ENCODE assay signal across 9 cellular contexts in the genomic region with DNA sequence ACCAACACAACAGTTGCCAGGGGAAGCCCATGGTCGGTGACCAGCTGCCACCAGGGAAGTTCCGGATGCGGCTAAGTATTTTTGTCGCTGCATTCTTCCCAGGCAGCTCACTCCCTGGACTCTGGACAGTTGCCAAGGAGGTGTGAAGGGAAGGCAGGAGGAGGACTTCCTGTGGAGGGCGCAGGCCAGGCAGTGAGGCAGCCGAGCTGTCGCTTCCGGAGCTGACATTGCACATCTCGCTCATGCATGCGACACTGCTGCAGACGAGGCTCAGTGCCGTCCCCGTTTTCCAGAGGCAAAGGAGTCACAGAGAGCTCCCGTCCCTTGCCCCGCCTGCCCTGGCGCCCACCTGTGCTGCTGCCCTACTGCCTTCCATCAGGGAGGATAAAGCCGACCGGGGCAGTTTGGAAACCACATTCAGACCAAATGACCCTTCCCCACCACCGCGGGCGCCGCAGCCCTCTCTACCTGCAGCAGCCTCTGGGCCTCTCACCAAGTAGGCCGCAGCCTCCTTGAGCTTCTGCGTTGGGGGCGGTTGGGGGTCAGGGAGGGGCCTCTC.
A peak's percentile ranks its signal among the peaks of the same experiment; 100 is the strongest.
DNase-seq lines count a peak whose midpoint lies in the region; ATAC-seq and TF ChIP-seq lines count a peak whose summit lies in the region.
"Had no signal": no experiment of that assay in that cellular context is flagged by ENCODE, and none has a peak within 500 bp of the region (broad histone marks: within the 10 kb centered on the region; RNA-seq: fewer than 3 reads in every experiment).

No MANE protein-coding gene starts in this region.

- H4K20me1 ChIP-seq in neural progenitor cell (ENCODE audit: low read depth) (no peaks in the 10 kb centered on the region), SK-N-SH (ENCODE audit: insufficient read depth) (no peaks in the 10 kb centered on the region)

- H3K36me3 ChIP-seq in neural progenitor cell (no peaks in the 10 kb centered on the region), SK-N-SH (replicated peaks in 1 of 2; ENCODE audit: control insufficient read depth in 1 of 2, insufficient read depth in 2 of 2, low read length in 1 of 2) (no peaks in the 10 kb centered on the region)

- H3K27me3 ChIP-seq in dorsolateral prefrontal cortex (peaks cover 0 to 21% (median 2%) of the 10 kb centered on the region in 45 donors), neural progenitor cell (peaks cover 39% of the 10 kb centered on the region), SK-N-SH (ENCODE audit: insufficient read depth) (no peaks in the 10 kb centered on the region; the same call in 1 of the 2 replicates)

- H3K9me3 ChIP-seq in neural progenitor cell (ENCODE audit: low read depth) (no peaks in the 10 kb centered on the region), SK-N-SH (no peaks in the 10 kb centered on the region)

- H3K4me2 ChIP-seq in neural progenitor cell, result peak overlapping the region; percentile 66
- H3K4me2 ChIP-seq in SK-N-SH, result no peak overlapping the region
- H3K4me2 ChIP-seq: KMS-11 had no signal

- DNase-seq in ELF-1 (ENCODE audit: low read depth, low spot score) (peak; percentile 64), NCI-H2171 treated with DMSO at 0.1 percent for 48 hours (lab: John Stamatoyannopoulos, UW) (peak; percentile 32), dorsolateral prefrontal cortex (peak in 3 of 10 donors; percentile 19 to 49 (median 22)), neural progenitor cell (ENCODE audit: low spot score) (no peak), HCEC 1CT (no peak), SK-N-SH (no peak)
- DNase-seq in activated effector memory CD4-positive, alpha-beta T cell treated with anti-CD3 and anti-CD28 coated beads, Interleukin-2, amount 50 U/mL, for 16 hours, result no peak

- H3K27ac ChIP-seq in dorsolateral prefrontal cortex (peak overlapping the region in 2 of 59 donors; percentile 45 to 55), neural progenitor cell (no peak overlapping the region), SK-N-SH (ENCODE audit: low read depth in 2 of 2, low read length in 1 of 2) (no peak overlapping the region)
- H3K27ac ChIP-seq: KMS-11 had no signal

- no peak for ATAC-seq in GM21825 (IDR thresholded peaks at IDR 0.05; ENCODE audit: unreplicated experiment)

- H3K9me2 ChIP-seq in SK-N-SH, result no peaks in the 10 kb centered on the region

- peaks cover 10% of the 10 kb centered on the region for H3K27me3 Mint-ChIP-seq in neural progenitor cell (ENCODE audit: insufficient read depth, low read depth)

- H3K9me3 Mint-ChIP-seq in neural progenitor cell, result peaks cover 4% of the 10 kb centered on the region

- no peak overlapping the region for H3K27ac Mint-ChIP-seq in neural progenitor cell

- H3K4me1 Mint-ChIP-seq in neural progenitor cell, result peaks cover 63% of the 10 kb centered on the region

- POLR2A ChIA-PET in SK-N-SH (lab: Yijun Ruan, JAX), result no interaction called here

- 91% methylated on average over 19 of the region's 25 CpGs for WGBS in SK-N-SH (ENCODE audit: low lambda C conversion rate)

- no peak for TF ChIP-seq RAD21 in SK-N-SH (IDR thresholded peaks at IDR 0.05; ENCODE audit: low read length)

- no peak for TF ChIP-seq EP300 in SK-N-SH (IDR thresholded peaks at IDR 0.05; ENCODE audit: borderline replicate concordance in 1 of 2, low read depth in 1 of 2, low read length in 1 of 2)

- H3K79me2 ChIP-seq in neural progenitor cell (ENCODE audit: low read depth) (no peaks in the 10 kb centered on the region), SK-N-SH (ENCODE audit: insufficient read depth) (no peaks in the 10 kb centered on the region)

- peaks cover 22% of the 10 kb centered on the region for H3K4me1 ChIP-seq in neural progenitor cell
- peaks cover 0 to 12% of the 10 kb centered on the region in 2 experiments; a peak in 2 of 4 replicates for H3K4me1 ChIP-seq in SK-N-SH (ENCODE audit: control insufficient read depth in 1 of 2, insufficient read depth in 2 of 2, low read depth in 1 of 2, low read length in 1 of 2)

- H3K9ac ChIP-seq in neural progenitor cell (no peak overlapping the region), SK-N-SH (no peak overlapping the region)
- H3K9ac ChIP-seq: KMS-11 had no signal

- H3F3A ChIP-seq in neural progenitor cell (ENCODE audit: low read depth) (peaks cover 13% of the 10 kb centered on the region), SK-N-SH (replicated peaks; ENCODE audit: insufficient read depth) (no peaks in the 10 kb centered on the region)

- H3K4me3 ChIP-seq in dorsolateral prefrontal cortex (peak overlapping the region; percentile 23 to 67 (median 53)), neural progenitor cell (no peak overlapping the region), SK-N-SH (ENCODE audit: low read depth in 2 of 2, low read length in 1 of 2) (no peak overlapping the region)

- H3K36me3 Mint-ChIP-seq in neural progenitor cell, result no peaks in the 10 kb centered on the region

- no peak for TF ChIP-seq CTCF in dorsolateral prefrontal cortex (IDR thresholded peaks at IDR 0.05 in 54 of 56, conservative IDR thresholded peaks at IDR 0.05 in 2 of 56; ENCODE audit: low read depth in 1 of 56, partially characterized antibody in 56 of 56)
- TF ChIP-seq CTCF in neural progenitor cell (IDR thresholded peaks at IDR 0.05), result no peak
- TF ChIP-seq CTCF in SK-N-SH (IDR thresholded peaks at IDR 0.05), result no peak

- no peak overlapping the region for H3K4me3 Mint-ChIP-seq in neural progenitor cell

- peak overlapping the region; percentile 39 for H2AFZ ChIP-seq in neural progenitor cell (replicated peaks)
- H2AFZ ChIP-seq in SK-N-SH (ENCODE audit: low read depth), result no peak overlapping the region

- CTCF ChIA-PET in SK-N-SH (lab: Yijun Ruan, JAX), result interaction anchor here (1.2 kb wide), 1 partner anchor 15 kb away, joined by 4 read pairs; no protein-coding TSS in a partner anchor

- intact Hi-C loops in dorsolateral prefrontal cortex (cut with DNase I), result no loop called here

TF ChIP-seq in SK-N-SH, 30 proteins besides CTCF, POLR2A, EP300 and RAD21:
- no peak for TF ChIP-seq POLR2AphosphoS5 (IDR thresholded peaks at IDR 0.05; ENCODE audit: low read depth, low read length)
- no peak for TF ChIP-seq NFIC (IDR thresholded peaks at IDR 0.05; ENCODE audit: borderline replicate concordance)
- TF ChIP-seq NRF1 (IDR thresholded peaks at IDR 0.05; ENCODE audit: low read depth, low read length), result no peak
- TF ChIP-seq FOSL2 (IDR thresholded peaks at IDR 0.05; ENCODE audit: borderline replicate concordance, low read depth), result no peak
- TF ChIP-seq GABPA (IDR thresholded peaks at IDR 0.05; ENCODE audit: low read depth), result no peak
- TF ChIP-seq MEF2A (IDR thresholded peaks at IDR 0.05; ENCODE audit: borderline replicate concordance, low read depth), result no peak
- no peak for TF ChIP-seq JUND (IDR thresholded peaks at IDR 0.05)
- TF ChIP-seq, protein P1, sequence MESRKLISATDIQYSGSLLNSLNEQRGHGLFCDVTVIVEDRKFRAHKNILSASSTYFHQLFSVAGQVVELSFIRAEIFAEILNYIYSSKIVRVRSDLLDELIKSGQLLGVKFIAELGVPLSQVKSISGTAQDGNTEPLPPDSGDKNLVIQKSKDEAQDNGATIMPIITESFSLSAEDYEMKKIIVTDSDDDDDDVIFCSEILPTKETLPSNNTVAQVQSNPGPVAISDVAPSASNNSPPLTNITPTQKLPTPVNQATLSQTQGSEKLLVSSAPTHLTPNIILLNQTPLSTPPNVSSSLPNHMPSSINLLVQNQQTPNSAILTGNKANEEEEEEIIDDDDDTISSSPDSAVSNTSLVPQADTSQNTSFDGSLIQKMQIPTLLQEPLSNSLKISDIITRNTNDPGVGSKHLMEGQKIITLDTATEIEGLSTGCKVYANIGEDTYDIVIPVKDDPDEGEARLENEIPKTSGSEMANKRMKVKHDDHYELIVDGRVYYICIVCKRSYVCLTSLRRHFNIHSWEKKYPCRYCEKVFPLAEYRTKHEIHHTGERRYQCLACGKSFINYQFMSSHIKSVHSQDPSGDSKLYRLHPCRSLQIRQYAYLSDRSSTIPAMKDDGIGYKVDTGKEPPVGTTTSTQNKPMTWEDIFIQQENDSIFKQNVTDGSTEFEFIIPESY (IDR thresholded peaks at IDR 0.05; ENCODE audit: borderline replicate concordance, low read depth), result no peak
- TF ChIP-seq SIN3A (IDR thresholded peaks at IDR 0.05; ENCODE audit: borderline replicate concordance, low read depth, low read length), result no peak
- no peak for TF ChIP-seq YY1 (IDR thresholded peaks at IDR 0.05; ENCODE audit: low read depth)
- TF ChIP-seq TEAD4 (IDR thresholded peaks at IDR 0.05; ENCODE audit: borderline replicate concordance, insufficient read depth), result no peak
- no peak for TF ChIP-seq CHD2 (IDR thresholded peaks at IDR 0.05; ENCODE audit: low read length, partially characterized antibody)
- no peak for TF ChIP-seq TCF12 (IDR thresholded peaks at IDR 0.05)
TF ChIP-seq in SK-N-SH: peak in this region for 0.

Comparison
In these comparisons a context has a peak if more than half of its experiments do, and no peak if none do; other contexts are left out.
1. DNase-seq: peak in ELF-1 (single experiment) and NCI-H2171 treated with DMSO at 0.1 percent for 48 hours (single experiment); none in neural progenitor cell (single experiment), HCEC 1CT (single experiment), activated effector memory CD4-positive, alpha-beta T cell treated with anti-CD3 and anti-CD28 coated beads, Interleukin-2, amount 50 U/mL, for 16 hours (single experiment) and SK-N-SH (single experiment).
2. H3K4me3 ChIP-seq: peak in dorsolateral prefrontal cortex (59 of 59); none in neural progenitor cell (single experiment) and SK-N-SH (0 of 2).